In genomic region chr3:123085293-123085949, GRCh38 we compare ENCODE assay signal across 11 cellular contexts. TPM values are rescaled to one million over a fixed set of nuclear protein-coding genes. Genes with fewer than 3 reads are reported as not detected.
DNase-seq lines count a peak whose midpoint lies in the region; ATAC-seq and TF ChIP-seq lines count a peak whose summit lies in the region.
"Had no signal": no experiment of that assay in that cellular context is flagged by ENCODE, and none has a peak within 500 bp of the region (broad histone marks: within the 10 kb centered on the region; RNA-seq: fewer than 3 reads in every experiment).

No MANE protein-coding gene starts in this region.

- H3K4me3 ChIP-seq in BLaER1: no peak overlapping the region
- no peak overlapping the region for H3K4me3 ChIP-seq in body of pancreas
- no peak overlapping the region for H3K4me3 ChIP-seq in MG63
- H3K4me3 ChIP-seq: prostate gland had no signal

- intact Hi-C loops in body of pancreas (cut with DNase I): no loop called here

- peaks cover 80% of the 10 kb centered on the region for H3K4me1 Mint-ChIP-seq in nephron

- H3K27me3 ChIP-seq in BLaER1 (no peaks in the 10 kb centered on the region), body of pancreas (no peaks in the 10 kb centered on the region), MG63 (no peaks in the 10 kb centered on the region)

- DNase-seq in HuH-7.5 (ENCODE audit: low spot score): peak; percentile 54
- no peak for DNase-seq in body of pancreas
- no peak for DNase-seq in SIG-M5 (lab: John Stamatoyannopoulos, UW)
- DNase-seq in DMS53 treated with DMSO at 0.1 percent for 48 hours (lab: John Stamatoyannopoulos, UW; ENCODE audit: unreplicated experiment): no peak
- no peak for DNase-seq in MG63
- DNase-seq: activated CD4-positive, alpha-beta T cell treated with anti-CD3 and anti-CD28 coated beads for 48 hours; CD4-positive, alpha-beta memory T cell had no signal

- no peak for ATAC-seq in body of pancreas
- no peak for ATAC-seq in HG02970 (IDR thresholded peaks at IDR 0.05; ENCODE audit: low FRiP score, unreplicated experiment)

- H3K27ac ChIP-seq in BLaER1: no peak overlapping the region
- H3K27ac ChIP-seq in body of pancreas: peak overlapping the region in 3 of 4 donors; percentile 24 to 45 (median 36)
- H3K27ac ChIP-seq: prostate gland had no signal

- H3K4me2 ChIP-seq in BLaER1: peak overlapping the region; percentile 80

- no peak for TF ChIP-seq POLR2A in body of pancreas (IDR thresholded peaks at IDR 0.05)

- peak overlapping the region; percentile 67 to 94 (median 85) for H3K27ac Mint-ChIP-seq in nephron

- H3K4me1 ChIP-seq in BLaER1: peaks cover 66% of the 10 kb centered on the region
- peaks cover 76% of the 10 kb centered on the region for H3K4me1 ChIP-seq in body of pancreas

- H3K27me3 Mint-ChIP-seq in nephron (ENCODE audit: low read depth): no peaks in the 10 kb centered on the region
- H3K27me3 Mint-ChIP-seq: CD4-positive, alpha-beta memory T cell had no signal

- H3K9me3 ChIP-seq in BLaER1 (no peaks in the 10 kb centered on the region), body of pancreas (no peaks in the 10 kb centered on the region), MG63 (no peaks in the 10 kb centered on the region)
- H3K9me3 ChIP-seq: prostate gland had no signal

- TF ChIP-seq CTCF in body of pancreas (IDR thresholded peaks at IDR 0.05): no peak
- no peak for TF ChIP-seq CTCF in nephron (IDR thresholded peaks at IDR 0.05; ENCODE audit: unreplicated experiment in 3 of 3)

- H4K20me1 ChIP-seq in BLaER1: peaks cover 84% of the 10 kb centered on the region

- H3K9ac ChIP-seq in BLaER1: peak overlapping the region; percentile 40; the same call in 1 of the 2 replicates

- H3K36me3 Mint-ChIP-seq in nephron (ENCODE audit: low read depth): no peaks in the 10 kb centered on the region

- H3K36me3 ChIP-seq in BLaER1: no peaks in the 10 kb centered on the region
- no peaks in the 10 kb centered on the region for H3K36me3 ChIP-seq in body of pancreas (replicated peaks in 1 of 2; ENCODE audit: insufficient read depth in 1 of 2, low read depth in 2 of 2)
- H3K36me3 ChIP-seq in MG63: peaks cover 3% of the 10 kb centered on the region; the same call in 1 of the 2 replicates
- H3K36me3 ChIP-seq: prostate gland had no signal

- 67 to 92% methylated on average over 7 to 10 of the region's 10 CpGs for WGBS in body of pancreas, 2 donors

- H3K9me3 Mint-ChIP-seq in nephron: no peaks in the 10 kb centered on the region
- H3K9me3 Mint-ChIP-seq: CD4-positive, alpha-beta memory T cell had no signal

- peak overlapping the region in 2 of 3 experiments; percentile 2 to 28 for H3K4me3 Mint-ChIP-seq in nephron
- H3K4me3 Mint-ChIP-seq: CD4-positive, alpha-beta memory T cell had no signal

RNA-seq across cellular contexts. Expression of gene PDIA5, which starts 18.6 kb away (rescaled TPM):
- total RNA-seq in body of pancreas: 10 to 100 TPM; 28.8 to 73.2 TPM
- 24.3 and 40.4 TPM in 2 replicates for total RNA-seq in MG63 (2014; rRNA removed; shearing (Covaris generic); ENCODE audit: low replicate concordance)

RNA-seq across cellular contexts. Expression of gene SEMA5B, which starts 57.9 kb away (rescaled TPM):
- 10 to 100 TPM in 1 of 2 donors, 1 to 10 TPM in 1; 1.0 to 15.2 TPM for total RNA-seq in body of pancreas
- not detected in 2 replicates for total RNA-seq in MG63 (2014; rRNA removed; shearing (Covaris generic); ENCODE audit: low replicate concordance)
- total RNA-seq: CD4-positive, alpha-beta memory T cell had no signal
